ENCODE assay signal across 8 cellular contexts in genomic region chr9:42397336-42397735, GRCh38.
A peak's percentile ranks its signal among the peaks of the same experiment; 100 is the strongest.
DNase-seq lines count a peak whose midpoint lies in the region; ATAC-seq and TF ChIP-seq lines count a peak whose summit lies in the region.
"Not testable (repeated sequence)": the region's sequence is repeated elsewhere in the genome, so short reads cannot be mapped to it uniquely, and the experiment has no call there.

No MANE protein-coding gene starts in this region.

- H3K4me1 ChIP-seq in IMR-90 (ENCODE audit: control insufficient read depth, insufficient read depth, low read length); rectal smooth muscle tissue (ENCODE audit: control insufficient read depth, insufficient read depth, low read length); aorta (ENCODE audit: control insufficient read depth in 1 of 2, insufficient read depth in 2 of 2, low read length in 2 of 2): not testable (repeated sequence)

- BruUV-seq in IMR-90 (replicated peaks; lab: Mats Ljungman, UMichigan) = not testable (repeated sequence)

- H3K4me3 Mint-ChIP-seq in activated CD4-positive, alpha-beta memory T cell treated with anti-CD3 and anti-CD28 coated beads for 36 hours = not testable (repeated sequence)

- H3K27me3 ChIP-seq in IMR-90 (ENCODE audit: control insufficient read depth, insufficient read depth, low read length); brain microvascular endothelial cell (replicated peaks); rectal smooth muscle tissue (ENCODE audit: control insufficient read depth, insufficient read depth, low read length); aorta (ENCODE audit: control insufficient read depth in 1 of 2, insufficient read depth in 2 of 2, low read length in 1 of 2): not testable (repeated sequence)

- POLR2A ChIA-PET in IMR-90 (lab: Charles Lee; ENCODE audit: unreplicated experiment); activated CD4-positive, alpha-beta memory T cell treated with anti-CD3 and anti-CD28 coated beads for 36 hours (lab: Charles Lee): not testable (repeated sequence)

- in situ Hi-C loops in IMR-90 (cut with MboI; ENCODE audit: low sequenced_read_pairs); brain microvascular endothelial cell (cut with HindIII; ENCODE audit: low pct_ligation_motif_present, low sequenced_read_pairs): not testable (repeated sequence)

- dilution Hi-C loops in IMR-90 (cut with HindIII; ENCODE audit: low sequenced_read_pairs, unreplicated experiment) = not testable (repeated sequence)

- not testable (repeated sequence) for TF ChIP-seq POLR2A in IMR-90 (IDR thresholded peaks at IDR 0.05; ENCODE audit: low read depth, low read length)

- H3K9me3 Mint-ChIP-seq in activated CD4-positive, alpha-beta memory T cell treated with anti-CD3 and anti-CD28 coated beads for 36 hours = not testable (repeated sequence)

- not testable (repeated sequence) for H2AK9ac ChIP-seq in IMR-90 (replicated peaks; ENCODE audit: low read depth, low read length, poor library complexity)

- not testable (repeated sequence) for H3K27me3 Mint-ChIP-seq in activated CD4-positive, alpha-beta memory T cell treated with anti-CD3 and anti-CD28 coated beads for 36 hours

- not testable (repeated sequence) for H3K36me3 Mint-ChIP-seq in activated CD4-positive, alpha-beta memory T cell treated with anti-CD3 and anti-CD28 coated beads for 36 hours

- not testable (repeated sequence) for H3K23ac ChIP-seq in IMR-90 (ENCODE audit: low read depth, low read length)

- not testable (repeated sequence) for H4K5ac ChIP-seq in IMR-90 (ENCODE audit: low read depth, low read length)

- H3K79me1 ChIP-seq in IMR-90 (ENCODE audit: low read depth in 1 of 2, low read length in 2 of 2) = not testable (repeated sequence)

- CTCF ChIA-PET in IMR-90 (lab: Yijun Ruan, JAX); activated CD4-positive, alpha-beta memory T cell treated with anti-CD3 and anti-CD28 coated beads for 36 hours (lab: Charles Lee): not testable (repeated sequence)

- H4K91ac ChIP-seq in IMR-90 (ENCODE audit: insufficient read depth, low read depth, low read length) = not testable (repeated sequence)

- not testable (repeated sequence) for H3K14ac ChIP-seq in IMR-90 (replicated peaks; ENCODE audit: low read depth, low read length)

- not testable (repeated sequence) for H3K27ac Mint-ChIP-seq in activated CD4-positive, alpha-beta memory T cell treated with anti-CD3 and anti-CD28 coated beads for 36 hours

- H4K20me1 ChIP-seq in IMR-90 (ENCODE audit: insufficient read depth, low read length) = not testable (repeated sequence)

- H2BK15ac ChIP-seq in IMR-90 (ENCODE audit: low read depth, low read length) = not testable (repeated sequence)

- H3K4me3 ChIP-seq in IMR-90 (ENCODE audit: insufficient read depth, low read depth, low read length); brain microvascular endothelial cell (ENCODE audit: low read depth, low read length); rectal smooth muscle tissue (ENCODE audit: low read length); aorta (ENCODE audit: low read length in 2 of 2): not testable (repeated sequence)

- H3K27ac ChIP-seq in IMR-90 (ENCODE audit: insufficient read depth, low read length); aorta (ENCODE audit: low read depth in 1 of 2, low read length in 2 of 2): not testable (repeated sequence)
- peak overlapping the region; percentile 85 for H3K27ac ChIP-seq in brain microvascular endothelial cell
- peak overlapping the region; percentile 8 for H3K27ac ChIP-seq in rectal smooth muscle tissue (ENCODE audit: low read depth, low read length)

- not testable (repeated sequence) for H3K18ac ChIP-seq in IMR-90 (ENCODE audit: low read depth, low read length)

- H2AFZ ChIP-seq in IMR-90 (replicated peaks; ENCODE audit: low read length, poor library complexity) = not testable (repeated sequence)

- H2BK5ac ChIP-seq in IMR-90 (ENCODE audit: low read depth, low read length, poor library complexity, severe bottlenecking) = not testable (repeated sequence)

- H3K9me1 ChIP-seq in IMR-90 (ENCODE audit: insufficient read depth, low read length) = not testable (repeated sequence)

- H2BK120ac ChIP-seq in IMR-90 (ENCODE audit: low read depth, low read length) = not testable (repeated sequence)

- H3K4me1 Mint-ChIP-seq in activated CD4-positive, alpha-beta memory T cell treated with anti-CD3 and anti-CD28 coated beads for 36 hours (ENCODE audit: low read depth) = not testable (repeated sequence)

- not testable (repeated sequence) for H3K4ac ChIP-seq in IMR-90 (ENCODE audit: low read depth, low read length)

- not testable (repeated sequence) for TF ChIP-seq RAD21 in IMR-90 (IDR thresholded peaks at IDR 0.05; ENCODE audit: low read length)

- not testable (repeated sequence) for H2AK5ac ChIP-seq in IMR-90 (ENCODE audit: low read depth, low read length)

- not testable (repeated sequence) for TF ChIP-seq CTCF in IMR-90 (conservative IDR thresholded peaks at IDR 0.05; ENCODE audit: low read depth, low read length); brain microvascular endothelial cell (IDR thresholded peaks at IDR 0.05; ENCODE audit: low read depth, low read length, missing control alignments)

- not testable (repeated sequence) for H3K36me3 ChIP-seq in IMR-90 (ENCODE audit: control insufficient read depth, insufficient read depth, low read length); brain microvascular endothelial cell (replicated peaks); rectal smooth muscle tissue (ENCODE audit: control insufficient read depth, insufficient read depth, low read length); aorta (ENCODE audit: control insufficient read depth in 1 of 2, insufficient read depth in 2 of 2, low read length in 1 of 2)

- H3K4me2 ChIP-seq in IMR-90 (ENCODE audit: low read depth, low read length) = not testable (repeated sequence)

- DNase-seq in EH (ENCODE audit: low read depth) (peak; percentile 56), IMR-90 (peak; percentile 80), brain microvascular endothelial cell (peak; percentile 99), fibroblast of gingiva (ENCODE audit: low read depth) (peak; percentile 70), glomerular visceral epithelial cell (ENCODE audit: extremely low spot score) (peak; percentile 76), aorta (peak in 1 of 2 donors; percentile 53)
- DNase-seq in activated CD4-positive, alpha-beta memory T cell treated with anti-CD3 and anti-CD28 coated beads for 36 hours = peak; percentile 26

- 89% methylated on average over 2 of the region's 7 CpGs; no CpG with 5 or more reads in 1 of the 2 experiments for WGBS in IMR-90 (ENCODE audit: extremely low coverage in 2 of 2, insufficient read length in 1 of 2), 2 experiments
- WGBS in aorta, 2 donors = 39 to 41% methylated on average over 7 of the region's 7 CpGs

- not testable (repeated sequence) for H3K9ac ChIP-seq in IMR-90 (ENCODE audit: low read depth, low read length); rectal smooth muscle tissue (ENCODE audit: low read length)

- not testable (repeated sequence) for H3K56ac ChIP-seq in IMR-90 (ENCODE audit: extremely low read depth, insufficient read depth, low read length)

- peak; percentile 94 for ATAC-seq in IMR-90 (ENCODE audit: low read depth)
- ATAC-seq in aorta (ENCODE audit: low FRiP score) = peak; percentile 47

- intact Hi-C loops in IMR-90 (cut with micrococcal nuclease); activated CD4-positive, alpha-beta memory T cell treated with anti-CD3 and anti-CD28 coated beads for 36 hours (cut with micrococcal nuclease); aorta (cut with DNase I): not testable (repeated sequence)

- not testable (repeated sequence) for H2BK20ac ChIP-seq in IMR-90 (ENCODE audit: low read depth, low read length)

- H4K8ac ChIP-seq in IMR-90 (ENCODE audit: low read depth in 2 of 2, low read length in 2 of 2) = not testable (repeated sequence)

- H3K9me3 ChIP-seq in IMR-90 (ENCODE audit: control insufficient read depth, insufficient read depth, low read length); aorta (ENCODE audit: control insufficient read depth, low read length): not testable (repeated sequence)

TF ChIP-seq in IMR-90, 13 proteins besides CTCF, POLR2A, EP300 and RAD21:
- 0 out of 2 replicates have a peak, but pooled peaks have one; percentile 8 for TF ChIP-seq BHLHE40 (IDR thresholded peaks at IDR 0.05; ENCODE audit: low read depth, low read length)
- TF ChIP-seq FOS (IDR thresholded peaks at IDR 0.05; ENCODE audit: low read depth, low read length) = peak; percentile 42; the same call in 1 of the 2 replicates
